Comparison of ENCODE assay signal across 34 cellular contexts in genomic region chr3:14328422-14328821, GRCh38.
"Had no signal": no experiment of that assay in that cellular context is flagged by ENCODE, and none has a peak within 500 bp of the region (broad histone marks: within the 10 kb centered on the region; RNA-seq: fewer than 3 reads in every experiment).

No MANE protein-coding gene starts in this region.

- H3K9me3 Mint-ChIP-seq: activated CD4-positive, alpha-beta memory T cell treated with anti-CD3 and anti-CD28 coated beads for 36 hours; activated CD4-positive, alpha-beta T cell treated with anti-CD3 and anti-CD28 coated beads, Interleukin-2, amount 10 ng/mL, durations not matched to agents 24 days and 14 days; activated naive CD4-positive, alpha-beta T cell treated with anti-CD3 and anti-CD28 coated beads for 36 hours; activated naive CD4-positive, alpha-beta T cell treated with anti-CD3 and anti-CD28 coated beads, Interleukin-2, amount 50 U/mL, for 24 hours; activated naive CD8-positive, alpha-beta T cell treated with anti-CD3 and anti-CD28 coated beads for 36 hours; activated naive CD8-positive, alpha-beta T cell treated with anti-CD3 and anti-CD28 coated beads, Interleukin-2, amount 50 U/mL, for 24 hours; activated T-helper 1 cell treated with anti-CD3 and anti-CD28 coated beads, Interleukin-12 subunit alpha, Interleukin-12 subunit beta, Interleukin-2, Interleukin-4 antibody, amounts not matched to agents 30 ng/mL and 10 ng/mL and 1 ng/mL, durations not matched to agents 14 hours and 24 hours and 36 hours; activated T-helper 2 cell treated with anti-CD3 and anti-CD28 coated beads, Interferon-gamma antibody, Interleukin-2, Interleukin-4, amounts not matched to agents 10 μg/mL and 5 μg/mL and 100 μg/mL, durations not matched to agents 14 hours and 24 hours and 36 hours; dendritic cell treated with granulocyte-macrophage colony-stimulating factor and Interleukin-4, amounts not matched to agents 40 ng/mL and 50 ng/mL, for 4 days had no signal

- H3K27ac ChIP-seq: adrenal gland, body of pancreas, cardiac muscle cell, coronary artery, dorsolateral prefrontal cortex, epithelial cell of prostate, esophagus squamous epithelium had no signal

- ATAC-seq: activated CD4-positive, alpha-beta T cell treated with anti-CD3 and anti-CD28 coated beads for 36 hours; activated CD8-positive, alpha-beta memory T cell treated with anti-CD3 and anti-CD28 coated beads, Interleukin-2, amount 10 ng/mL, durations not matched to agents 7 days and 5 days; activated CD8-positive, alpha-beta T cell treated with anti-CD3 and anti-CD28 coated beads, Interleukin-2, amount 10 ng/mL, durations not matched to agents 7 days and 5 days; activated naive CD8-positive, alpha-beta T cell treated with anti-CD3 and anti-CD28 coated beads, Interleukin-2, amount 50 U/mL, for 24 hours; body of pancreas had no signal

- H3K4me1 Mint-ChIP-seq: activated CD4-positive, alpha-beta T cell treated with anti-CD3 and anti-CD28 coated beads for 36 hours; activated CD4-positive, alpha-beta T cell treated with anti-CD3 and anti-CD28 coated beads, Interleukin-2, amount 10 ng/mL, durations not matched to agents 24 days and 14 days; activated CD8-positive, alpha-beta memory T cell treated with anti-CD3 and anti-CD28 coated beads, Interleukin-2, amount 10 ng/mL, durations not matched to agents 7 days and 5 days; activated naive CD4-positive, alpha-beta T cell treated with anti-CD3 and anti-CD28 coated beads, Interleukin-2, amount 50 U/mL, for 24 hours; activated naive CD8-positive, alpha-beta T cell treated with anti-CD3 and anti-CD28 coated beads for 36 hours; activated naive CD8-positive, alpha-beta T cell treated with anti-CD3 and anti-CD28 coated beads, Interleukin-2, amount 50 U/mL, for 24 hours had no signal

- H3K27me3 ChIP-seq: adrenal gland, body of pancreas, cardiac muscle cell had no signal

- H3K36me3 ChIP-seq: adrenal gland, cardiac muscle cell, esophagus squamous epithelium had no signal

- H3K4me3 Mint-ChIP-seq: activated CD4-positive, alpha-beta memory T cell treated with anti-CD3 and anti-CD28 coated beads for 36 hours; activated CD4-positive, alpha-beta T cell treated with anti-CD3 and anti-CD28 coated beads for 36 hours; activated CD4-positive, alpha-beta T cell treated with anti-CD3 and anti-CD28 coated beads, Interleukin-2, amount 10 ng/mL, durations not matched to agents 24 days and 14 days; activated CD8-positive, alpha-beta memory T cell treated with anti-CD3 and anti-CD28 coated beads, Interleukin-2, amount 10 ng/mL, durations not matched to agents 7 days and 5 days; activated CD8-positive, alpha-beta T cell treated with anti-CD3 and anti-CD28 coated beads, Interleukin-2, amount 10 ng/mL, durations not matched to agents 7 days and 5 days; activated naive CD4-positive, alpha-beta T cell treated with anti-CD3 and anti-CD28 coated beads for 36 hours; activated naive CD4-positive, alpha-beta T cell treated with anti-CD3 and anti-CD28 coated beads, Interleukin-2, amount 50 U/mL, for 24 hours; activated naive CD8-positive, alpha-beta T cell treated with anti-CD3 and anti-CD28 coated beads for 36 hours; activated naive CD8-positive, alpha-beta T cell treated with anti-CD3 and anti-CD28 coated beads, Interleukin-2, amount 50 U/mL, for 24 hours; activated T-helper 1 cell treated with anti-CD3 and anti-CD28 coated beads, Interleukin-12 subunit alpha, Interleukin-12 subunit beta, Interleukin-2, Interleukin-4 antibody, amounts not matched to agents 30 ng/mL and 10 ng/mL and 1 ng/mL, durations not matched to agents 14 hours and 24 hours and 36 hours; dendritic cell treated with granulocyte-macrophage colony-stimulating factor and Interleukin-4, amounts not matched to agents 40 ng/mL and 50 ng/mL, for 4 days had no signal

- H3K36me3 Mint-ChIP-seq: activated CD4-positive, alpha-beta memory T cell treated with anti-CD3 and anti-CD28 coated beads for 36 hours; activated CD8-positive, alpha-beta memory T cell treated with anti-CD3 and anti-CD28 coated beads, Interleukin-2, amount 10 ng/mL, durations not matched to agents 7 days and 5 days; activated naive CD4-positive, alpha-beta T cell treated with anti-CD3 and anti-CD28 coated beads, Interleukin-2, amount 50 U/mL, for 24 hours; activated naive CD8-positive, alpha-beta T cell treated with anti-CD3 and anti-CD28 coated beads for 36 hours had no signal

- H3K9me3 ChIP-seq: adrenal gland, body of pancreas, esophagus squamous epithelium had no signal

- H3K27ac Mint-ChIP-seq: activated CD4-positive, alpha-beta memory T cell treated with anti-CD3 and anti-CD28 coated beads for 36 hours; activated CD4-positive, alpha-beta T cell treated with anti-CD3 and anti-CD28 coated beads for 36 hours; activated CD4-positive, alpha-beta T cell treated with anti-CD3 and anti-CD28 coated beads, Interleukin-2, amount 10 ng/mL, durations not matched to agents 24 days and 14 days; activated CD8-positive, alpha-beta memory T cell treated with anti-CD3 and anti-CD28 coated beads, Interleukin-2, amount 10 ng/mL, durations not matched to agents 7 days and 5 days; activated CD8-positive, alpha-beta T cell treated with anti-CD3 and anti-CD28 coated beads, Interleukin-2, amount 10 ng/mL, durations not matched to agents 7 days and 5 days; activated naive CD4-positive, alpha-beta T cell treated with anti-CD3 and anti-CD28 coated beads for 36 hours; activated naive CD4-positive, alpha-beta T cell treated with anti-CD3 and anti-CD28 coated beads, Interleukin-2, amount 50 U/mL, for 24 hours; activated naive CD8-positive, alpha-beta T cell treated with anti-CD3 and anti-CD28 coated beads for 36 hours; activated naive CD8-positive, alpha-beta T cell treated with anti-CD3 and anti-CD28 coated beads, Interleukin-2, amount 50 U/mL, for 24 hours; activated T-helper 1 cell treated with anti-CD3 and anti-CD28 coated beads, Interleukin-12 subunit alpha, Interleukin-12 subunit beta, Interleukin-2, Interleukin-4 antibody, amounts not matched to agents 30 ng/mL and 10 ng/mL and 1 ng/mL, durations not matched to agents 14 hours and 24 hours and 36 hours; activated T-helper 2 cell treated with anti-CD3 and anti-CD28 coated beads, Interferon-gamma antibody, Interleukin-2, Interleukin-4, amounts not matched to agents 10 μg/mL and 5 μg/mL and 100 μg/mL, durations not matched to agents 14 hours and 24 hours and 36 hours; dendritic cell treated with granulocyte-macrophage colony-stimulating factor and Interleukin-4, amounts not matched to agents 40 ng/mL and 50 ng/mL, for 4 days had no signal

- H3K4me1 ChIP-seq: adrenal gland, body of pancreas had no signal

- DNase-seq: activated CD4-positive, alpha-beta memory T cell treated with anti-CD3 and anti-CD28 coated beads for 36 hours; activated CD4-positive, alpha-beta T cell treated with anti-CD3 and anti-CD28 coated beads for 36 hours; activated CD4-positive, alpha-beta T cell treated with anti-CD3 and anti-CD28 coated beads, Interleukin-2, amount 10 ng/mL, durations not matched to agents 24 days and 14 days; activated CD4-positive, CD25-positive, alpha-beta regulatory T cell; activated CD4-positive, CD25-positive, alpha-beta regulatory T cell treated with anti-CD3 and anti-CD28 coated beads, Interleukin-2, amount 50 U/mL, for 72 hours; activated CD8-positive, alpha-beta memory T cell treated with anti-CD3 and anti-CD28 coated beads, Interleukin-2, amount 10 ng/mL, durations not matched to agents 7 days and 5 days; activated CD8-positive, alpha-beta memory T cell treated with anti-CD3 and anti-CD28 coated beads, Interleukin-2, amount 50 U/mL, for 4 hours; activated CD8-positive, alpha-beta T cell treated with anti-CD3 and anti-CD28 coated beads, Interleukin-2, amount 10 ng/mL, durations not matched to agents 7 days and 5 days; activated effector memory CD4-positive, alpha-beta T cell treated with anti-CD3 and anti-CD28 coated beads, Interleukin-2, amount 50 U/mL, for 16 hours; activated naive CD4-positive, alpha-beta T cell treated with anti-CD3 and anti-CD28 coated beads for 36 hours; activated naive CD8-positive, alpha-beta T cell treated with anti-CD3 and anti-CD28 coated beads for 36 hours; activated naive CD8-positive, alpha-beta T cell treated with anti-CD3 and anti-CD28 coated beads, Interleukin-2, amount 50 U/mL, for 24 hours; activated T-cell treated with anti-CD3 and anti-CD28 coated beads, Interleukin-2, amount 50 U/mL, for 1 hour; activated T-cell treated with anti-CD3 and anti-CD28 coated beads, Interleukin-2, amount 50 U/mL, for 48 hours; adrenal gland; amygdala; aorta; body of pancreas; central memory CD4-positive, alpha-beta T cell; cerebellar nuclear complex; dorsolateral prefrontal cortex; effector memory CD4-positive, alpha-beta T cell; esophagus squamous epithelium; foreskin melanocyte; head of caudate nucleus; hippocampal formation; T-helper 2 cell had no signal

- H3K4me3 ChIP-seq: adrenal gland, body of pancreas, cardiac muscle cell, coronary artery, dorsolateral prefrontal cortex, esophagus squamous epithelium had no signal
